In the genomic region with DNA sequence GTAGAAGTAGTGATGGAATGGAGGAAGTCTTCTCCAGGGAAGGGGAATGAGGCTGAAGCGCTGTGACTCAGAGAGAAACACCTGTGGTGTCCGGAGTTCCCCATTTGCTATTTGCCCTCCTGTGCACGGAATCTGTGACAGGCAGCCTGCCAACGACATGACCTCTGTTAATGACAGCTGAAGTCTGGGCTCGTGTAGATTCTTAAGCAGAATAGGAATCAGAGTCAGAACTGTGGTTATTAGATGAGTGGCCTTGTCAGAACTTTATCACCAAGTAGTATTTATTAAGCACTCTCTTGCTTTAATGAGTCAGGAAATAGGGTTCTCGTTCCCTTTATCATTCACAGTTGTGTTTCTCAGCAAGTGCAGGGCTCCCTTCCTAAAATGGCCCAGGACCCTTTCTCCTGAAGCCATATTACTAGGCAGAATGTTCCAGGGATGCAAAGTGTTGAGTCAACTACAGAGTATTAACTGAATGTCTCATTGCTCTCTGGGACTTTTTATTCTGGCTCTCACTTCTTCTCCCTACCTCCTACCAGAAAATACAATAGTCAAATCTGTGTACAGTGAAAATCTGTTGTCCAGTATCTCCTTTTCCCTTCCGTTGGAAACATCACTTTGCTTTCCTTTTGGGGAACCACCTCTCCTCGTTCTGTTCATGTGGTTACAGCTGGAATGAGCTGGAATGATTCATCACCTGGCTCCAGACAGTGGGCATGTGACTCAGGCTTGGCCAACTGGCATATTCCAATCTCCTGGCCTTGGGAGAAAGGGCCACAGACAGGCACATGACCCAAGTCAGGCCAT, we compare ENCODE assay signal across 9 cellular contexts.
A peak's percentile ranks its signal among the peaks of the same experiment; 100 is the strongest.
DNase-seq lines count a peak whose midpoint lies in the region; ATAC-seq and TF ChIP-seq lines count a peak whose summit lies in the region.
"Had no signal": no experiment of that assay in that cellular context is flagged by ENCODE, and none has a peak within 500 bp of the region (broad histone marks: within the 10 kb centered on the region; RNA-seq: fewer than 3 reads in every experiment).

No MANE protein-coding gene starts in this region.

- H3K4me2 ChIP-seq in hepatocyte, result no peak overlapping the region

- no peaks in the 10 kb centered on the region for H3K27me3 Mint-ChIP-seq in activated CD8-positive, alpha-beta T cell treated with anti-CD3 and anti-CD28 coated beads, Interleukin-2, amount 10 ng/mL, durations not matched to agents 7 days and 5 days (ENCODE audit: low read depth)
- no peaks in the 10 kb centered on the region for H3K27me3 Mint-ChIP-seq in naive thymus-derived CD8-positive, alpha-beta T cell

- H3K79me2 ChIP-seq in hepatocyte, result no peaks in the 10 kb centered on the region

- H4K20me1 ChIP-seq in hepatocyte (ENCODE audit: insufficient read depth, poor library complexity, severe bottlenecking), result no peaks in the 10 kb centered on the region

- H3K27ac ChIP-seq in hepatocyte, result peak overlapping the region; percentile 60

- H3K4me1 Mint-ChIP-seq in activated CD8-positive, alpha-beta T cell treated with anti-CD3 and anti-CD28 coated beads, Interleukin-2, amount 10 ng/mL, durations not matched to agents 7 days and 5 days (ENCODE audit: low read depth), result peaks cover 11% of the 10 kb centered on the region
- peaks cover 0 to 8% (median 0%) of the 10 kb centered on the region in 4 donors for H3K4me1 Mint-ChIP-seq in naive thymus-derived CD8-positive, alpha-beta T cell

- TF ChIP-seq CTCF in hepatocyte (IDR thresholded peaks at IDR 0.05; ENCODE audit: poor library complexity), result no peak

- no peak overlapping the region for H3K4me3 Mint-ChIP-seq in activated CD8-positive, alpha-beta T cell treated with anti-CD3 and anti-CD28 coated beads, Interleukin-2, amount 10 ng/mL, durations not matched to agents 7 days and 5 days
- H3K4me3 Mint-ChIP-seq in naive thymus-derived CD8-positive, alpha-beta T cell, result no peak overlapping the region

- 70% methylated on average over 8 of the region's 8 CpGs for WGBS in hepatocyte (ENCODE audit: low lambda C conversion rate, missing lambda C conversion rate)

- no peaks in the 10 kb centered on the region for H3K36me3 ChIP-seq in hepatocyte (replicated peaks; ENCODE audit: insufficient read depth, low read depth)

- H3K36me3 Mint-ChIP-seq in activated CD8-positive, alpha-beta T cell treated with anti-CD3 and anti-CD28 coated beads, Interleukin-2, amount 10 ng/mL, durations not matched to agents 7 days and 5 days (ENCODE audit: low read depth), result peaks cover 11% of the 10 kb centered on the region
- H3K36me3 Mint-ChIP-seq in naive thymus-derived CD8-positive, alpha-beta T cell, result peaks cover 0 to 14% (median 6%) of the 10 kb centered on the region in 3 donors

- CTCF ChIA-PET in activated CD8-positive, alpha-beta T cell treated with anti-CD3 and anti-CD28 coated beads, Interleukin-2, amount 10 ng/mL, durations not matched to agents 7 days and 5 days (lab: Charles Lee), result interaction anchor here (1.4 kb wide), 1 partner anchor 9 kb away, joined by 4 read pairs; no protein-coding TSS in a partner anchor

- peaks cover 16% of the 10 kb centered on the region for H3K9me3 Mint-ChIP-seq in activated CD8-positive, alpha-beta T cell treated with anti-CD3 and anti-CD28 coated beads, Interleukin-2, amount 10 ng/mL, durations not matched to agents 7 days and 5 days (ENCODE audit: insufficient read depth)
- peaks cover 0 to 21% (median 13%) of the 10 kb centered on the region in 9 donors for H3K9me3 Mint-ChIP-seq in naive thymus-derived CD8-positive, alpha-beta T cell

- no peaks in the 10 kb centered on the region for H3K27me3 ChIP-seq in hepatocyte

- no peak overlapping the region for H3K4me3 ChIP-seq in hepatocyte
- H3K4me3 ChIP-seq: K562 had no signal

- no peaks in the 10 kb centered on the region for H3K9me2 ChIP-seq in hepatocyte (replicated peaks; ENCODE audit: insufficient read depth)

- no peak overlapping the region for H2AFZ ChIP-seq in hepatocyte

- ATAC-seq in GM21381 (IDR thresholded peaks at IDR 0.05; ENCODE audit: unreplicated experiment) (peak; percentile 92), HG03558 (IDR thresholded peaks at IDR 0.05; ENCODE audit: extremely low read depth, unreplicated experiment) (peak; percentile 88)
- ATAC-seq in activated CD8-positive, alpha-beta T cell treated with anti-CD3 and anti-CD28 coated beads, Interleukin-2, amount 10 ng/mL, durations not matched to agents 7 days and 5 days, result peak; percentile 49
- no peak for ATAC-seq in naive thymus-derived CD8-positive, alpha-beta T cell
- ATAC-seq: K562 had no signal

- H3K9me3 ChIP-seq in hepatocyte (ENCODE audit: low read depth), result no peaks in the 10 kb centered on the region

- no peak overlapping the region for H3K27ac Mint-ChIP-seq in activated CD8-positive, alpha-beta T cell treated with anti-CD3 and anti-CD28 coated beads, Interleukin-2, amount 10 ng/mL, durations not matched to agents 7 days and 5 days
- H3K27ac Mint-ChIP-seq in naive thymus-derived CD8-positive, alpha-beta T cell, result peak overlapping the region in 1 of 10 donors; percentile 32

- peaks cover 3% of the 10 kb centered on the region for H3K4me1 ChIP-seq in hepatocyte (ENCODE audit: insufficient read depth)

- peak; percentile 95 for DNase-seq in ELR (ENCODE audit: low read depth)
- DNase-seq in activated CD8-positive, alpha-beta T cell treated with anti-CD3 and anti-CD28 coated beads, Interleukin-2, amount 10 ng/mL, durations not matched to agents 7 days and 5 days, result peak; percentile 33
- no peak for DNase-seq in hepatocyte (ENCODE audit: low spot score)
- DNase-seq in stromal cell of bone marrow (ENCODE audit: low read depth), result peak; percentile 90
- no peak for DNase-seq in SHP77 (lab: John Stamatoyannopoulos, UW)
- DNase-seq in naive thymus-derived CD8-positive, alpha-beta T cell, result no peak

- POLR2A ChIA-PET in activated CD8-positive, alpha-beta T cell treated with anti-CD3 and anti-CD28 coated beads, Interleukin-2, amount 10 ng/mL, durations not matched to agents 7 days and 5 days (lab: Charles Lee), result no interaction called here
- POLR2A ChIA-PET in naive thymus-derived CD8-positive, alpha-beta T cell (lab: Charles Lee), result no interaction called here

Comparison
In these comparisons a context has a peak if more than half of its experiments do, and no peak if none do; other contexts are left out.
1. DNase-seq: peak in ELR (single experiment), activated CD8-positive, alpha-beta T cell treated with anti-CD3 and anti-CD28 coated beads, Interleukin-2, amount 10 ng/mL, durations not matched to agents 7 days and 5 days (single experiment) and stromal cell of bone marrow (single experiment); none in hepatocyte (single experiment), SHP77 (0 of 2) and naive thymus-derived CD8-positive, alpha-beta T cell (0 of 10).
2. ATAC-seq: peak in GM21381 (single experiment), HG03558 (single experiment) and activated CD8-positive, alpha-beta T cell treated with anti-CD3 and anti-CD28 coated beads, Interleukin-2, amount 10 ng/mL, durations not matched to agents 7 days and 5 days (single experiment); none in naive thymus-derived CD8-positive, alpha-beta T cell (0 of 2).